ENCODE assay signal across 8 cellular contexts in the genomic region with DNA sequence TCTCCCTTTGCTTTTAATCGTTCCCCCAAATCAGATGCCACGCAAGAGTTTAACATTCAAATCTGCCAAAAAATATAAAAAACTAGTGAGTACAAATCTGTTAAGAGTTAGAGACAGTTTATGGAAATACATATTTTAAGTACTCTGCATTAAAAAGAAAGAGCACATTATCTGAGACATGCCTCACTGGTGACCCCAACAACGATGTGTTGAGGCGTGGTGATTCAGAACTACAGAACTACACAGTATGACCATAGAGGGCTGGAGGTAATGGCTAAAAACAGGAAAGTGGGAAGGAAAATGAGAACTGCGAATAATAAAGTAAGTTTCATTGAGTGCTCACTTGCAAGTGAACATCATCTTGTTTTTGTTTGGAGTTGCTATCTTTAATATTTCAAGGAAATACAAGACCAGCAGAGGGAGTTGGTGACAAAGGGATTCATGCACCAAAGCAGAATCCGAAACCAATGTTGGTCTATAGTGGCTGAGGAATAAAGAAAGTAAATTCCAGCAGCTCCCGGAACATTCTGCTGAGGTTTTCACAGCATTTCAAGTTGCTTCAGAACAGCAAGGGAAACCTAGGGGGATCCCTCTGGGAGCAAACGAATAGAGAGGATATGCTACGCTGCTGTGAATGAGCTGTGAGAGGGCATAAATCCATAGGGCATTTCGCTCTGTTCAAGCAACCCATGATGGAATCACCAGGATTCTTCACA.
A peak's percentile ranks its signal among the peaks of the same experiment; 100 is the strongest.
DNase-seq lines count a peak whose midpoint lies in the region; ATAC-seq and TF ChIP-seq lines count a peak whose summit lies in the region.

No MANE protein-coding gene starts in this region.

- peaks cover 3% of the 10 kb centered on the region for H4K20me1 ChIP-seq in neural cell (ENCODE audit: insufficient read depth)
- no peaks in the 10 kb centered on the region for H4K20me1 ChIP-seq in Karpas-422 (ENCODE audit: insufficient read depth, low read depth, low read length)

- no peaks in the 10 kb centered on the region for H3K79me2 ChIP-seq in neural cell (replicated peaks; ENCODE audit: insufficient read depth, low read length)
- no peaks in the 10 kb centered on the region for H3K79me2 ChIP-seq in Karpas-422 (ENCODE audit: low read length)

- H3K9me3 ChIP-seq in neural cell (ENCODE audit: low read length) (no peaks in the 10 kb centered on the region), Karpas-422 (ENCODE audit: low read length) (no peaks in the 10 kb centered on the region)

- H3K9ac ChIP-seq in neural cell (ENCODE audit: low read length) (no peak overlapping the region), Karpas-422 (ENCODE audit: low read length) (no peak overlapping the region)

- H3K9me2 ChIP-seq in neural cell (ENCODE audit: insufficient read depth, low read length) (no peaks in the 10 kb centered on the region), Karpas-422 (replicated peaks; ENCODE audit: insufficient read depth, low read length) (no peaks in the 10 kb centered on the region)

- no peak for ATAC-seq in GM21526 (IDR thresholded peaks at IDR 0.05; ENCODE audit: low FRiP score, unreplicated experiment)
- ATAC-seq in HG02885 (IDR thresholded peaks at IDR 0.05; ENCODE audit: poor library complexity, unreplicated experiment), result no peak
- no peak for ATAC-seq in HG03457 (IDR thresholded peaks at IDR 0.05; ENCODE audit: unreplicated experiment)

- H3K27ac ChIP-seq in neural cell (ENCODE audit: low read length), result no peak overlapping the region
- no peak overlapping the region for H3K27ac ChIP-seq in Karpas-422 (ENCODE audit: low read length)

- no peak for TF ChIP-seq EP300 in neural cell (conservative IDR thresholded peaks at IDR 0.05; ENCODE audit: poor library complexity, severe bottlenecking)

- DNase-seq in Ammon's horn (ENCODE audit: low spot score) (peak; percentile 47), choroid plexus epithelial cell (ENCODE audit: low read depth) (peak; percentile 68), Karpas-422 (no peak)

- peaks cover 4% of the 10 kb centered on the region; the same call in 1 of the 2 replicates for H3K4me1 ChIP-seq in Karpas-422 (ENCODE audit: low read length)

- peak; percentile 42 for TF ChIP-seq RAD21 in neural cell (conservative IDR thresholded peaks at IDR 0.05)

- H3K36me3 ChIP-seq in neural cell (ENCODE audit: insufficient read depth, low read length) (no peaks in the 10 kb centered on the region), Karpas-422 (ENCODE audit: insufficient read depth, low read length) (no peaks in the 10 kb centered on the region)

- H3K4me2 ChIP-seq in neural cell (ENCODE audit: low read length), result no peak overlapping the region
- H3K4me2 ChIP-seq in Karpas-422 (ENCODE audit: low read depth, low read length, poor library complexity, severe bottlenecking), result no peak overlapping the region

- H3K27me3 ChIP-seq in neural cell (ENCODE audit: insufficient read depth, low read depth, low read length) (no peaks in the 10 kb centered on the region), Karpas-422 (ENCODE audit: low read length) (no peaks in the 10 kb centered on the region)

- no peaks in the 10 kb centered on the region for H3F3A ChIP-seq in neural cell (ENCODE audit: insufficient read depth, low read length, poor library complexity, severe bottlenecking)

- TF ChIP-seq CTCF in LNCAP (IDR thresholded peaks at IDR 0.05) (peak; percentile 33; the same call in 1 of the 2 replicates), choroid plexus epithelial cell (conservative IDR thresholded peaks at IDR 0.05; ENCODE audit: low read depth, low read length) (peak; percentile 60), neural cell (IDR thresholded peaks at IDR 0.05; ENCODE audit: poor library complexity, severe bottlenecking) (no peak)

- H3K4me3 ChIP-seq in choroid plexus epithelial cell (ENCODE audit: low read depth, low read length) (no peak overlapping the region), neural cell (ENCODE audit: low read length) (no peak overlapping the region), Karpas-422 (ENCODE audit: low read length) (no peak overlapping the region)

- H2AFZ ChIP-seq in neural cell (ENCODE audit: low read depth, low read length) (no peak overlapping the region), Karpas-422 (ENCODE audit: low read length) (no peak overlapping the region)

TF ChIP-seq in neural cell, 6 proteins besides CTCF, POLR2A, EP300 and RAD21:
- TF ChIP-seq TAF1 (IDR thresholded peaks at IDR 0.05; ENCODE audit: low read depth) (no peak), SMC3 (conservative IDR thresholded peaks at IDR 0.05; ENCODE audit: poor library complexity) (peak; percentile 17)
